Comparison of ENCODE assay signal across 18 cellular contexts in genomic region chr11:24587655-24588054, GRCh38.
DNase-seq lines count a peak whose midpoint lies in the region; ATAC-seq and TF ChIP-seq lines count a peak whose summit lies in the region.
"Had no signal": no experiment of that assay in that cellular context is flagged by ENCODE, and none has a peak within 500 bp of the region (broad histone marks: within the 10 kb centered on the region; RNA-seq: fewer than 3 reads in every experiment).

No MANE protein-coding gene starts in this region.

- TF ChIP-seq CTCF in IMR-90 (conservative IDR thresholded peaks at IDR 0.05; ENCODE audit: low read depth, low read length), result no peak
- TF ChIP-seq CTCF in fibroblast of lung (conservative IDR thresholded peaks at IDR 0.05 in 1 of 2, IDR thresholded peaks at IDR 0.05 in 1 of 2; ENCODE audit: low read depth in 1 of 2, low read length in 2 of 2), result no peak

- no peaks in the 10 kb centered on the region for H3K36me3 Mint-ChIP-seq in activated T-cell treated with anti-CD3 and anti-CD28 coated beads, Interleukin-2, amount 50 U/mL, for 72 hours (ENCODE audit: insufficient read depth in 2 of 2)

- H3K36me3 ChIP-seq in IMR-90 (ENCODE audit: control insufficient read depth, insufficient read depth, low read length) (no peaks in the 10 kb centered on the region), fibroblast of lung (ENCODE audit: control insufficient read depth, insufficient read depth, low read length) (no peaks in the 10 kb centered on the region), mesenchymal stem cell (ENCODE audit: control insufficient read depth in 1 of 2, insufficient read depth in 2 of 2, low read depth in 1 of 2, low read length in 2 of 2) (no peaks in the 10 kb centered on the region)
- H3K36me3 ChIP-seq: BE2C, SJCRH30 had no signal

- peak; percentile 30; the same call in 1 of the 2 replicates for ATAC-seq in IMR-90 (ENCODE audit: low read depth)
- no peak for ATAC-seq in activated T-cell treated with anti-CD3 and anti-CD28 coated beads, Interleukin-2, amount 50 U/mL, for 72 hours (replicated peaks in 1 of 2)
- ATAC-seq: A549, HCT116 had no signal

- no peaks in the 10 kb centered on the region for H3K4me1 Mint-ChIP-seq in activated T-cell treated with anti-CD3 and anti-CD28 coated beads, Interleukin-2, amount 50 U/mL, for 72 hours (ENCODE audit: low read depth)

- in situ Hi-C loops in IMR-90 (cut with MboI; ENCODE audit: low sequenced_read_pairs), result no loop called here

- dilution Hi-C loops in IMR-90 (cut with HindIII; ENCODE audit: low sequenced_read_pairs, unreplicated experiment), result no loop called here

- no peaks in the 10 kb centered on the region for H3K27me3 ChIP-seq in IMR-90 (ENCODE audit: control insufficient read depth, insufficient read depth, low read length)
- H3K27me3 ChIP-seq in fibroblast of lung (ENCODE audit: control insufficient read depth, insufficient read depth, low read length), result no peaks in the 10 kb centered on the region
- H3K27me3 ChIP-seq in mesenchymal stem cell (ENCODE audit: control insufficient read depth in 1 of 2, insufficient read depth in 1 of 2, low read length in 2 of 2), result no peaks in the 10 kb centered on the region
- H3K27me3 ChIP-seq: BE2C, SJCRH30 had no signal

- H3K27ac Mint-ChIP-seq in activated T-cell treated with anti-CD3 and anti-CD28 coated beads, Interleukin-2, amount 50 U/mL, for 72 hours, result no peak overlapping the region

- H3K4ac ChIP-seq in IMR-90 (ENCODE audit: low read depth, low read length) (no peak overlapping the region), mesenchymal stem cell (ENCODE audit: low read depth in 1 of 2, low read length in 2 of 2) (no peak overlapping the region)

- H2AK5ac ChIP-seq in IMR-90 (ENCODE audit: low read depth, low read length) (no peak overlapping the region), mesenchymal stem cell (ENCODE audit: low read length, severe bottlenecking) (no peak overlapping the region)

- H4K91ac ChIP-seq in IMR-90 (ENCODE audit: insufficient read depth, low read depth, low read length) (no peak overlapping the region), mesenchymal stem cell (ENCODE audit: low read length) (no peak overlapping the region)

- H4K20me1 ChIP-seq in IMR-90 (ENCODE audit: insufficient read depth, low read length) (no peaks in the 10 kb centered on the region), fibroblast of lung (ENCODE audit: control insufficient read depth, extremely low read depth, insufficient read depth, low read length) (no peaks in the 10 kb centered on the region)

- no peak overlapping the region for H2AK9ac ChIP-seq in IMR-90 (replicated peaks; ENCODE audit: low read depth, low read length, poor library complexity)

- no peak overlapping the region for H3K9ac ChIP-seq in IMR-90 (ENCODE audit: low read depth, low read length)
- no peak overlapping the region for H3K9ac ChIP-seq in fibroblast of lung (ENCODE audit: insufficient read depth, low read length)
- H3K9ac ChIP-seq in mesenchymal stem cell (ENCODE audit: low read length), result no peak overlapping the region
- H3K9ac ChIP-seq: KMS-11 had no signal

- H2BK15ac ChIP-seq in IMR-90 (ENCODE audit: low read depth, low read length) (no peak overlapping the region), mesenchymal stem cell (ENCODE audit: low read depth, poor library complexity, severe bottlenecking) (no peak overlapping the region)

- H3K56ac ChIP-seq in IMR-90 (ENCODE audit: extremely low read depth, insufficient read depth, low read length), result no peak overlapping the region

- intact Hi-C loops in IMR-90 (cut with micrococcal nuclease), result no loop called here

- CTCF ChIA-PET in IMR-90 (lab: Yijun Ruan, JAX), result no interaction called here

- peak; percentile 51 for DNase-seq in IMR-90
- peak; percentile 15 for DNase-seq in amniotic epithelial cell (ENCODE audit: low read depth)
- peak; percentile 53 to 54 for DNase-seq in fibroblast of lung (ENCODE audit: low read depth in 2 of 2)
- peak; percentile 22 for DNase-seq in mesenchymal stem cell
- DNase-seq in activated T-cell treated with anti-CD3 and anti-CD28 coated beads, Interleukin-2, amount 50 U/mL, for 72 hours, result no peak
- no peak for DNase-seq in activated CD4-positive, CD25-positive, alpha-beta regulatory T cell (lab: John Stamatoyannopoulos, UW)
- no peak for DNase-seq in NCI-H82 (lab: John Stamatoyannopoulos, UW)
- no peak for DNase-seq in DMS153 treated with DMSO at 0.1 percent for 48 hours (lab: John Stamatoyannopoulos, UW; ENCODE audit: unreplicated experiment)
- DNase-seq: BE2C, DMS79 treated with DMSO at 0.1 percent for 48 hours, NCI-H1092 treated with DMSO at 0.1 percent for 48 hours, NCI-H1436 treated with DMSO at 0.1 percent for 48 hours, NCI-H1930, NCI-H510A, SJCRH30 had no signal

- no peak overlapping the region for H4K8ac ChIP-seq in IMR-90 (ENCODE audit: low read depth in 2 of 2, low read length in 2 of 2)
- no peak overlapping the region for H4K8ac ChIP-seq in mesenchymal stem cell (ENCODE audit: low read length)

- H2BK120ac ChIP-seq in IMR-90 (ENCODE audit: low read depth, low read length) (no peak overlapping the region), mesenchymal stem cell (ENCODE audit: low read depth, low read length) (no peak overlapping the region)

- H3K23ac ChIP-seq in IMR-90 (ENCODE audit: low read depth, low read length), result no peak overlapping the region
- H3K23ac ChIP-seq in mesenchymal stem cell (ENCODE audit: low read length in 2 of 2), result no peak overlapping the region

- H3K79me1 ChIP-seq in IMR-90 (ENCODE audit: low read depth in 1 of 2, low read length in 2 of 2) (no peaks in the 10 kb centered on the region), mesenchymal stem cell (replicated peaks; ENCODE audit: low read length, poor library complexity, severe bottlenecking) (no peaks in the 10 kb centered on the region)

- H3K18ac ChIP-seq in IMR-90 (ENCODE audit: low read depth, low read length) (no peak overlapping the region), mesenchymal stem cell (ENCODE audit: low read depth in 1 of 2, low read length in 2 of 2) (no peak overlapping the region)

- H3K9me3 Mint-ChIP-seq in activated T-cell treated with anti-CD3 and anti-CD28 coated beads, Interleukin-2, amount 50 U/mL, for 72 hours, result no peaks in the 10 kb centered on the region

- no peak overlapping the region for H2BK20ac ChIP-seq in IMR-90 (ENCODE audit: low read depth, low read length)

- no peak overlapping the region for H3K27ac ChIP-seq in IMR-90 (ENCODE audit: insufficient read depth, low read length)
- no peak overlapping the region for H3K27ac ChIP-seq in fibroblast of lung (ENCODE audit: insufficient read depth, low read length)
- no peak overlapping the region for H3K27ac ChIP-seq in mesenchymal stem cell (ENCODE audit: low read length, poor library complexity, severe bottlenecking)
- H3K27ac ChIP-seq: A549, KMS-11, SJCRH30 had no signal

- H3K4me2 ChIP-seq in IMR-90 (ENCODE audit: low read depth, low read length), result no peak overlapping the region
- no peak overlapping the region for H3K4me2 ChIP-seq in fibroblast of lung (ENCODE audit: extremely low read depth, insufficient read depth, low read length)
- no peak overlapping the region for H3K4me2 ChIP-seq in mesenchymal stem cell (ENCODE audit: low read length, poor library complexity, severe bottlenecking)
- H3K4me2 ChIP-seq: KMS-11 had no signal

- H3K4me1 ChIP-seq in IMR-90 (ENCODE audit: control insufficient read depth, insufficient read depth, low read length) (peaks cover 4% of the 10 kb centered on the region; the same call in 1 of the 2 replicates), fibroblast of lung (ENCODE audit: control insufficient read depth, extremely low read depth, insufficient read depth, low read length) (peaks cover 2% of the 10 kb centered on the region), mesenchymal stem cell (ENCODE audit: control insufficient read depth, insufficient read depth, low read depth, low read length) (no peaks in the 10 kb centered on the region)
- H3K4me1 ChIP-seq: BE2C, SJCRH30 had no signal

- H3K27me3 Mint-ChIP-seq in activated T-cell treated with anti-CD3 and anti-CD28 coated beads, Interleukin-2, amount 50 U/mL, for 72 hours (ENCODE audit: low read depth), result no peaks in the 10 kb centered on the region

- no TSS peak for BruUV-seq in IMR-90 (replicated peaks; lab: Mats Ljungman, UMichigan)

- H3K4me3 Mint-ChIP-seq in activated T-cell treated with anti-CD3 and anti-CD28 coated beads, Interleukin-2, amount 50 U/mL, for 72 hours, result no peak overlapping the region

- no peaks in the 10 kb centered on the region for H3K79me2 ChIP-seq in fibroblast of lung (ENCODE audit: control insufficient read depth, insufficient read depth, low read length)

- H3K9me3 ChIP-seq in IMR-90 (ENCODE audit: control insufficient read depth, insufficient read depth, low read length) (no peaks in the 10 kb centered on the region), fibroblast of lung (ENCODE audit: control insufficient read depth, insufficient read depth, low read depth, low read length) (no peaks in the 10 kb centered on the region), mesenchymal stem cell (ENCODE audit: control insufficient read depth, low read length) (no peaks in the 10 kb centered on the region)
- H3K9me3 ChIP-seq: A549, BE2C, SJCRH30 had no signal

- no peak for TF ChIP-seq POLR2A in IMR-90 (IDR thresholded peaks at IDR 0.05; ENCODE audit: low read depth, low read length)

- H3K4me3 ChIP-seq in IMR-90 (ENCODE audit: insufficient read depth, low read depth, low read length) (no peak overlapping the region), fibroblast of lung (replicated peaks in 1 of 4; ENCODE audit: control extremely low read depth in 1 of 4, insufficient read depth in 1 of 4, low read depth in 3 of 4, low read length in 4 of 4) (no peak overlapping the region), mesenchymal stem cell (ENCODE audit: insufficient read depth in 1 of 2, low read depth in 1 of 2, low read length in 2 of 2) (no peak overlapping the region)
- H3K4me3 ChIP-seq: A549, SJCRH30 had no signal

- TF ChIP-seq RAD21 in IMR-90 (IDR thresholded peaks at IDR 0.05; ENCODE audit: low read length), result no peak

- H2BK5ac ChIP-seq in IMR-90 (ENCODE audit: low read depth, low read length, poor library complexity, severe bottlenecking) (peak overlapping the region; percentile 10), mesenchymal stem cell (ENCODE audit: low read depth, low read length, poor library complexity, severe bottlenecking) (no peak overlapping the region)

- H2AFZ ChIP-seq in IMR-90 (replicated peaks; ENCODE audit: low read length, poor library complexity), result no peak overlapping the region
- H2AFZ ChIP-seq in fibroblast of lung (ENCODE audit: low read length), result no peak overlapping the region
- no peak overlapping the region for H2AFZ ChIP-seq in mesenchymal stem cell (ENCODE audit: low read depth, low read length)

- H3K9me1 ChIP-seq in IMR-90 (ENCODE audit: insufficient read depth, low read length), result no peaks in the 10 kb centered on the region; the same call in 1 of the 2 replicates

- H4K5ac ChIP-seq in IMR-90 (ENCODE audit: low read depth, low read length), result no peak overlapping the region

- H2BK12ac ChIP-seq in mesenchymal stem cell (ENCODE audit: low read length in 2 of 2), result no peak overlapping the region

- POLR2A ChIA-PET in IMR-90 (lab: Charles Lee; ENCODE audit: unreplicated experiment), result no interaction called here

- H3K14ac ChIP-seq in IMR-90 (replicated peaks; ENCODE audit: low read depth, low read length), result no peak overlapping the region
- H3K14ac ChIP-seq in mesenchymal stem cell (ENCODE audit: low read length in 2 of 2), result no peak overlapping the region

TF ChIP-seq in IMR-90, 13 proteins besides CTCF, POLR2A, EP300 and RAD21 (continues in another document):
- no peak for TF ChIP-seq CHD1 (IDR thresholded peaks at IDR 0.05; ENCODE audit: low read depth, low read length)

Comparison
In these comparisons a context has a peak if more than half of its experiments do, and no peak if none do; other contexts are left out.
1. DNase-seq: peak in IMR-90 (single experiment), amniotic epithelial cell (single experiment), fibroblast of lung (2 of 2) and mesenchymal stem cell (single experiment); none in activated T-cell treated with anti-CD3 and anti-CD28 coated beads, Interleukin-2, amount 50 U/mL, for 72 hours (0 of 2), activated CD4-positive, CD25-positive, alpha-beta regulatory T cell (0 of 4), NCI-H82 (single experiment) and DMS153 treated with DMSO at 0.1 percent for 48 hours (single experiment).